Comparison of ENCODE assay signal across 32 cellular contexts in the genomic region with DNA sequence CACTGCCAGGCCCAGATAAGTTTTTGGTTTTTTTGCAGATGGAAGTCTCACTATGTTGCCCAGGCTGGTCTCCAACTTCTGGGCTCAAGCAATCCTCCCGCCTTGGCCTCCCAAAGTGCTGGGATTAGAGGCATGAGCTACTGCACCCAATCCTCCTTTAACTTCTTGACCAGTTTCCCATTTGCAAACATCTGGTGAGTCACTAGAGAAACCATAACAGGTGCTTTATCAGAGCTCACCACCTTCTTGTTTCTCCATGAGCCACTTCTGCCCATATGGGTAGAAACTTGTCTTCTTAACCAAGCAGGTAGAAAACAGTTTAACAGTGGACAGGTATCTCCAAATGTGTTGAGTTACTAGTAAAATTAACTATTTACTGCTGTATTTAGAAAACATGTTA.
"Had no signal": no experiment of that assay in that cellular context is flagged by ENCODE, and none has a peak within 500 bp of the region (broad histone marks: within the 10 kb centered on the region; RNA-seq: fewer than 3 reads in every experiment).

No MANE protein-coding gene starts in this region.

- H3K27ac ChIP-seq: ascending aorta, body of pancreas, brain microvascular endothelial cell, breast epithelium, VCaP had no signal

- H3K27me3 ChIP-seq: ascending aorta, body of pancreas, brain microvascular endothelial cell had no signal

- ATAC-seq: activated CD8-positive, alpha-beta T cell treated with anti-CD3 and anti-CD28 coated beads for 36 hours; activated naive CD8-positive, alpha-beta T cell treated with anti-CD3 and anti-CD28 coated beads, Interleukin-2, amount 50 U/mL, for 24 hours; activated T-cell treated with anti-CD3 and anti-CD28 coated beads, Interleukin-2, amount 50 U/mL, for 4 hours; activated T-cell treated with anti-CD3 and anti-CD28 coated beads, Interleukin-2, amount 50 U/mL, for 72 hours; activated T-helper 17 cell treated with anti-CD3 and anti-CD28 coated beads, Interleukin-2, amount 50 U/mL, for 72 hours; body of pancreas had no signal

- H3K4me1 ChIP-seq: ascending aorta, body of pancreas, breast epithelium had no signal

- FAIRE-seq: TTC549 had no signal

- H3K36me3 ChIP-seq: ascending aorta, brain microvascular endothelial cell, breast epithelium had no signal

- H3K9me3 ChIP-seq: ascending aorta, body of pancreas, breast epithelium had no signal

- DNase-seq: activated B cell treated with CpG ODN at 0.5 μM for 24 hours; activated CD4-positive, alpha-beta memory T cell treated with anti-CD3 and anti-CD28 coated beads for 36 hours; activated CD4-positive, alpha-beta T cell treated with anti-CD3 and anti-CD28 coated beads for 4 hours; activated CD4-positive, alpha-beta T cell treated with anti-CD3 and anti-CD28 coated beads, Interleukin-2, amount 10 ng/mL, durations not matched to agents 24 days and 14 days; activated CD4-positive, alpha-beta T cell treated with anti-CD3 and anti-CD28 coated beads, Interleukin-2, amount 50 U/mL, for 1 hour; activated CD4-positive, alpha-beta T cell treated with anti-CD3 and anti-CD28 coated beads, Interleukin-2, amount 50 U/mL, for 4 hours; activated CD4-positive, CD25-positive, alpha-beta regulatory T cell treated with anti-CD3 and anti-CD28 coated beads, Interleukin-2, amount 50 U/mL, for 72 hours; activated CD8-positive, alpha-beta memory T cell treated with anti-CD3 and anti-CD28 coated beads, Interleukin-2, amount 50 U/mL, for 4 hours; activated CD8-positive, alpha-beta T cell treated with anti-CD3 and anti-CD28 coated beads for 36 hours; activated gamma-delta T cell; activated naive CD4-positive, alpha-beta T cell treated with anti-CD3 and anti-CD28 coated beads, Interleukin-2, amount 10 ng/mL, durations not matched to agents 7 days and 5 days; activated naive CD4-positive, alpha-beta T cell treated with Interleukin-2 at 50 U/mL for 16 hours; activated naive CD8-positive, alpha-beta T cell treated with anti-CD3 and anti-CD28 coated beads, Interleukin-2, amount 10 ng/mL, durations not matched to agents 7 days and 5 days; activated naive CD8-positive, alpha-beta T cell treated with anti-CD3 and anti-CD28 coated beads, Interleukin-2, amount 50 U/mL, for 24 hours; activated T-cell treated with anti-CD3 and anti-CD28 coated beads for 4 hours; activated T-cell treated with anti-CD3 and anti-CD28 coated beads, Interleukin-2, amount 50 U/mL, for 1 hour; activated T-cell treated with anti-CD3 and anti-CD28 coated beads, Interleukin-2, amount 50 U/mL, for 4 hours; activated T-cell treated with anti-CD3 and anti-CD28 coated beads, Interleukin-2, amount 50 U/mL, for 72 hours; amygdala; anterior cingulate cortex; body of pancreas; brain microvascular endothelial cell; central memory CD4-positive, alpha-beta T cell; cerebellar nuclear complex; T-helper 1 cell; T-helper 2 cell; T-helper 9 cell had no signal

- H3K4me3 ChIP-seq: ascending aorta, body of pancreas, breast epithelium had no signal
